Comparison of ENCODE assay signal across 28 cellular contexts in the genomic region with DNA sequence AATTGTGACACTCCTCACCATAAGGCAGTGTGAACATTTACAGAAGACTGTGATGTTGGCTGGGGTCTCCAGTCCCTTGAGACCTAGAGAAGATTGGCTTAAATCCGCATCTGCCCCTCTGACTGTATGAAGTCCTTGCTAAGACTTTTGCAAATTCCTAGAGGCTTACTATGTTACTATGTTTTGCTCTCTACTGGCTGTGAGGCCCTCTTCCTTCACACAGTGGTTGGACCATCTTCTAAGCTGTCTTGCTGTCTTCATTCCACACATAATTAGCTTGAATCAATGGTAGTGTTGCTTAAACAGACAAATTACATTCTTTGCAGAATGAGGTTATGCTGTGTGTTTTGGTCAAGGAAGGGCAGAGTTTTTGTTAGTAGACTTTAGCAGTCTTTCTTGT.
"Had no signal": no experiment of that assay in that cellular context is flagged by ENCODE, and none has a peak within 500 bp of the region (broad histone marks: within the 10 kb centered on the region; RNA-seq: fewer than 3 reads in every experiment).

No MANE protein-coding gene starts in this region.

- H3K4me1 Mint-ChIP-seq: activated CD4-positive, alpha-beta T cell treated with anti-CD3 and anti-CD28 coated beads, Interleukin-2, amount 10 ng/mL, durations not matched to agents 24 days and 14 days; activated CD8-positive, alpha-beta memory T cell treated with anti-CD3 and anti-CD28 coated beads, Interleukin-2, amount 10 ng/mL, durations not matched to agents 7 days and 5 days; activated naive CD4-positive, alpha-beta T cell treated with anti-CD3 and anti-CD28 coated beads, Interleukin-2, amount 50 U/mL, for 24 hours; WTC11 had no signal

- H3K4me1 ChIP-seq: SJCRH30 had no signal

- H3K9me3 Mint-ChIP-seq: activated naive CD4-positive, alpha-beta T cell treated with anti-CD3 and anti-CD28 coated beads, Interleukin-2, amount 50 U/mL, for 24 hours had no signal

- H3K4me2 ChIP-seq: SK-N-SH had no signal

- ATAC-seq: activated CD8-positive, alpha-beta memory T cell treated with anti-CD3 and anti-CD28 coated beads, Interleukin-2, amount 10 ng/mL, durations not matched to agents 7 days and 5 days; Panc1; WTC11 had no signal

- H3K4me3 ChIP-seq: MG63, SJCRH30 had no signal

- H3K27me3 ChIP-seq: MG63 had no signal

- DNase-seq: activated CD4-positive, alpha-beta T cell treated with anti-CD3 and anti-CD28 coated beads for 1 hour; activated CD4-positive, alpha-beta T cell treated with anti-CD3 and anti-CD28 coated beads, Interleukin-2, amount 10 ng/mL, durations not matched to agents 24 days and 14 days; activated CD4-positive, alpha-beta T cell treated with anti-CD3 and anti-CD28 coated beads, Interleukin-2, amount 50 U/mL, for 48 hours; activated CD8-positive, alpha-beta memory T cell treated with anti-CD3 and anti-CD28 coated beads, Interleukin-2, amount 10 ng/mL, durations not matched to agents 7 days and 5 days; activated effector memory CD4-positive, alpha-beta T cell treated with Interleukin-2 at 50 U/mL for 16 hours; activated naive CD4-positive, alpha-beta T cell; activated T-cell treated with anti-CD3 and anti-CD28 coated beads, Interleukin-2, amount 50 U/mL, for 24 hours; aorta; MG63; MV-4-11; NCI-H1417 treated with DMSO at 0.1 percent for 48 hours; NCI-H1694; NCI-H2107; NCI-H2171 treated with DMSO at 0.1 percent for 48 hours; NCI-H226; NCI-H526; NCI-H774; NK-92 treated with Interleukin-12 subunit alpha and Interleukin-12 subunit beta, amount 100 ng/mL, for 24 hours; OCI-M1; Right ventricle myocardium superior; RPMI8226; SJCRH30; SK-N-SH had no signal

- H3K36me3 Mint-ChIP-seq: activated CD8-positive, alpha-beta memory T cell treated with anti-CD3 and anti-CD28 coated beads, Interleukin-2, amount 10 ng/mL, durations not matched to agents 7 days and 5 days; activated naive CD4-positive, alpha-beta T cell treated with anti-CD3 and anti-CD28 coated beads, Interleukin-2, amount 50 U/mL, for 24 hours; WTC11 had no signal

- H3K9ac ChIP-seq: SK-N-SH had no signal

- H3K4me3 Mint-ChIP-seq: activated CD4-positive, alpha-beta T cell treated with anti-CD3 and anti-CD28 coated beads, Interleukin-2, amount 10 ng/mL, durations not matched to agents 24 days and 14 days; activated CD8-positive, alpha-beta memory T cell treated with anti-CD3 and anti-CD28 coated beads, Interleukin-2, amount 10 ng/mL, durations not matched to agents 7 days and 5 days; activated naive CD4-positive, alpha-beta T cell treated with anti-CD3 and anti-CD28 coated beads, Interleukin-2, amount 50 U/mL, for 24 hours; activated T-cell treated with anti-CD3 and anti-CD28 coated beads, Interleukin-2, amount 50 U/mL, for 24 hours; activated T-helper 1 cell treated with anti-CD3 and anti-CD28 coated beads, Interleukin-12 subunit alpha, Interleukin-12 subunit beta, Interleukin-2, Interleukin-4 antibody, amounts not matched to agents 30 ng/mL and 10 ng/mL and 1 ng/mL, durations not matched to agents 14 hours and 24 hours and 36 hours; T-helper 1 cell treated with Interleukin-12 subunit alpha and Interleukin-12 subunit beta and Interleukin-4 antibody, amounts not matched to agents 30 μg/mL and 1 μg/mL, for 36 hours; WTC11 had no signal

- H3K36me3 ChIP-seq: MG63, SJCRH30 had no signal

- H3K27ac ChIP-seq: SJCRH30 had no signal

- H3K27me3 Mint-ChIP-seq: activated CD4-positive, alpha-beta T cell treated with anti-CD3 and anti-CD28 coated beads, Interleukin-2, amount 10 ng/mL, durations not matched to agents 24 days and 14 days; activated CD8-positive, alpha-beta memory T cell treated with anti-CD3 and anti-CD28 coated beads, Interleukin-2, amount 10 ng/mL, durations not matched to agents 7 days and 5 days; activated naive CD4-positive, alpha-beta T cell treated with anti-CD3 and anti-CD28 coated beads, Interleukin-2, amount 50 U/mL, for 24 hours; activated T-cell treated with anti-CD3 and anti-CD28 coated beads, Interleukin-2, amount 50 U/mL, for 24 hours had no signal

- H3K27ac Mint-ChIP-seq: activated CD4-positive, alpha-beta T cell treated with anti-CD3 and anti-CD28 coated beads, Interleukin-2, amount 10 ng/mL, durations not matched to agents 24 days and 14 days; activated CD8-positive, alpha-beta memory T cell treated with anti-CD3 and anti-CD28 coated beads, Interleukin-2, amount 10 ng/mL, durations not matched to agents 7 days and 5 days; activated naive CD4-positive, alpha-beta T cell treated with anti-CD3 and anti-CD28 coated beads, Interleukin-2, amount 50 U/mL, for 24 hours; activated T-cell treated with anti-CD3 and anti-CD28 coated beads, Interleukin-2, amount 50 U/mL, for 24 hours; activated T-helper 1 cell treated with anti-CD3 and anti-CD28 coated beads, Interleukin-12 subunit alpha, Interleukin-12 subunit beta, Interleukin-2, Interleukin-4 antibody, amounts not matched to agents 30 ng/mL and 10 ng/mL and 1 ng/mL, durations not matched to agents 14 hours and 24 hours and 36 hours; T-helper 1 cell treated with Interleukin-12 subunit alpha and Interleukin-12 subunit beta and Interleukin-4 antibody, amounts not matched to agents 30 μg/mL and 1 μg/mL, for 36 hours; WTC11 had no signal

- H3K9me3 ChIP-seq: MG63, SJCRH30, SK-N-SH had no signal
